ENCODE assay signal across 22 cellular contexts in the genomic region with DNA sequence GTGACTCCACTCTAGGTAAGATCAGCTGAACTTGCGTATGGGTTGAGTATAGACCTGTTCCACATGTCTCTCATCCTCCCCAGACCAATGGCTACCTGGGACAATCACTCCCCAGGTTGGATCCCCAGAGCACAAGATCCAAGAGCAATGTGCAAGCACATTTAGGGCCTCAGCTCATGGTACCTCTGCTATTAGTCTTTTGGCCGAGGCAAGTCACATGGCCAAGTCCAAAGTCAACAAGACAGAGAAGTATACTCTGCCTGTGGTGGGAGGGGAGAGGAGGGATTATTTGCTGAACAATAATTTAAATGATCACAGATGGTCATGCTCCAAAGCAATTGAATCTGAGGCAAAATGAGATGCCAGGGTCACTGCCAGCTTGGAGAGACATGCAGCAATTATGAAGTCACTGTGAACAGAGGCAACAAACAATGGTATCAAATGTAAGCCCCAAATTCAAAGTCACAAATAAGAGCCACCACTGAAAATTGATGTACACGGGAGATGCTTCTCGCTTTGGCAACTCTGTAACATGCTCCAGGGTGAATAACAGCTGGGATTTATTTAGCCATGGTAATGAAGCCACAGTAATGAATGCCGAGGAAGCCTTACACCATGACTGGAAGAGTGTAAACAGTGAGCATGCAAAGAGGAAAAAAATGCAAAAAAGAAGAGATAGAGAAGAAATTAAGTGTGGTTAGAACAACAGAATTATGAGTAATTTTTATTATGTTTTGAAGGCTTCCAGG.
A peak's percentile ranks its signal among the peaks of the same experiment; 100 is the strongest.
DNase-seq lines count a peak whose midpoint lies in the region; ATAC-seq lines count a peak whose summit lies in the region.
"Had no signal": no experiment of that assay in that cellular context is flagged by ENCODE, and none has a peak within 500 bp of the region (broad histone marks: within the 10 kb centered on the region; RNA-seq: fewer than 3 reads in every experiment).

No MANE protein-coding gene starts in this region.

- DNase-seq in AG20443 (ENCODE audit: low spot score) (peak; percentile 75), GM04503 (ENCODE audit: low read depth) (peak; percentile 43), NCI-H526 (lab: John Stamatoyannopoulos, UW) (peak; percentile 13 to 51), fibroblast of the conjunctiva (ENCODE audit: low read depth) (peak; percentile 23), retina (no peak), cortex of kidney (lab: John Stamatoyannopoulos, UW) (no peak)
- DNase-seq: activated naive CD4-positive, alpha-beta T cell treated with Interleukin-2 at 50 U/mL for 16 hours; activated T-cell treated with anti-CD3 and anti-CD28 coated beads, Interleukin-2, amount 50 U/mL, for 24 hours; BE2C; dermis blood vessel endothelial cell; foreskin keratinocyte; hippocampal formation; lower lobe of right lung; MM.1S; NCI-H2029 treated with DMSO at 0.1 percent for 48 hours; psoas muscle; stimulated activated CD4-positive, alpha-beta T cell treated with anti-CD3 and anti-CD28 coated beads, Interleukin-4, amount 100 ng/mL, for 1 hour; stimulated activated naive CD8-positive, alpha-beta T cell treated with anti-CD3 and anti-CD28 coated beads, Interleukin-15, amount 100 ng/mL, for 72 hours; T1000; transverse colon had no signal

- no peak for ATAC-seq in HG02970 (IDR thresholded peaks at IDR 0.05; ENCODE audit: low FRiP score, unreplicated experiment)
- ATAC-seq: activated CD4-positive, CD25-positive, alpha-beta regulatory T cell treated with anti-CD3 and anti-CD28 coated beads, Interleukin-2, amount 50 U/mL, for 24 hours; foreskin keratinocyte; lower lobe of right lung; psoas muscle; stimulated activated naive CD8-positive, alpha-beta T cell treated with anti-CD3 and anti-CD28 coated beads, Interleukin-15, amount 100 ng/mL, for 72 hours had no signal

Comparison
In these comparisons a context has a peak if more than half of its experiments do, and no peak if none do; other contexts are left out.
1. DNase-seq: peak in AG20443 (single experiment), GM04503 (single experiment), NCI-H526 (2 of 2) and fibroblast of the conjunctiva (single experiment); none in retina (single experiment) and cortex of kidney (single experiment).